ENCODE assay signal across 15 cellular contexts in the genomic region with DNA sequence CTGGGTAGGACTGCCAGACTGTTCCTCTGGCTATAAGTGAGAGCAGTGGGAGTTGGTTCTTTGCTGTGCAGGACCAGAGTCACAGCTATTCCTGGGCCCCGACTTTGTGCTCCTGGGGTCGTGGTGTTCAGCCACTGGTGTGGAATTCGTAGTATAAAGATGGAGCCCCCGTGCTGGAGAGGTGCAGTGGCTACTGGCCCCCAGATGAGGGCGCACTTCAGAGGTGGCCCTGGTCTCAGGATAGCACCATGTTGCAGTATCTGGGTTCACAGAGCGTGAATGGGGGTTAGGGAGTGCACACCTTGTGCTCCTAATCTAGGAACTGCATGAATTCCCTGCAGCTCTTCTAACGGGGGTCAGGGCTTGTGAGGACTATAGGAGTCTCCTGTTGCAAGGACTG. TPM values are rescaled to one million over a fixed set of nuclear protein-coding genes. Genes with fewer than 3 reads are reported as not detected.
A peak's percentile ranks its signal among the peaks of the same experiment; 100 is the strongest.
DNase-seq lines count a peak whose midpoint lies in the region; ATAC-seq and TF ChIP-seq lines count a peak whose summit lies in the region.
"Had no signal": no experiment of that assay in that cellular context is flagged by ENCODE, and none has a peak within 500 bp of the region (broad histone marks: within the 10 kb centered on the region; RNA-seq: fewer than 3 reads in every experiment).

No MANE protein-coding gene starts in this region.

- intact Hi-C loops in activated CD4-positive, alpha-beta T cell treated with anti-CD3 and anti-CD28 coated beads for 36 hours (cut with DNase I, micrococcal nuclease), result no loop called here
- intact Hi-C loops in activated CD4-positive, alpha-beta T cell treated with anti-CD3 and anti-CD28 coated beads, Interleukin-2, amount 10 ng/mL, durations not matched to agents 24 days and 14 days (cut with micrococcal nuclease), result no loop called here
- intact Hi-C loops in OCI-LY7 (cut with micrococcal nuclease; ENCODE audit: unreplicated experiment), result no loop called here

- H3K4me3 ChIP-seq in OCI-LY7 (ENCODE audit: low read depth, low read length, poor library complexity, severe bottlenecking), result no peak overlapping the region
- no peak overlapping the region for H3K4me3 ChIP-seq in endodermal cell (ENCODE audit: low read length)
- no peak overlapping the region for H3K4me3 ChIP-seq in retinal pigment epithelial cell (ENCODE audit: low read length)
- H3K4me3 ChIP-seq: heart right ventricle, upper lobe of left lung had no signal

- 92 to 95% methylated on average over 5 to 7 of the region's 7 CpGs for WGBS in endodermal cell (ENCODE audit: insufficient coverage in 1 of 2, insufficient read length in 1 of 2), 2 experiments

- H2AFZ ChIP-seq in OCI-LY7 (ENCODE audit: low read length), result no peak overlapping the region

- POLR2A ChIA-PET in activated CD4-positive, alpha-beta T cell treated with anti-CD3 and anti-CD28 coated beads for 36 hours (lab: Charles Lee), result no interaction called here
- POLR2A ChIA-PET in OCI-LY7 (lab: Charles Lee), result no interaction called here

- H3K9me2 ChIP-seq in OCI-LY7 (ENCODE audit: insufficient read depth, low read length), result no peaks in the 10 kb centered on the region

- H3K27ac ChIP-seq in OCI-LY7 (ENCODE audit: low read depth, low read length, poor library complexity, severe bottlenecking), result no peak overlapping the region
- H3K27ac ChIP-seq in endodermal cell (ENCODE audit: low read depth, low read length), result no peak overlapping the region
- H3K27ac ChIP-seq: heart right ventricle, upper lobe of left lung had no signal

- peaks cover 22% of the 10 kb centered on the region for H3K9me3 Mint-ChIP-seq in activated CD4-positive, alpha-beta T cell treated with anti-CD3 and anti-CD28 coated beads for 36 hours (ENCODE audit: low read depth)
- H3K9me3 Mint-ChIP-seq in activated CD4-positive, alpha-beta T cell treated with anti-CD3 and anti-CD28 coated beads, Interleukin-2, amount 10 ng/mL, durations not matched to agents 24 days and 14 days, result peaks cover 22% of the 10 kb centered on the region
- peaks cover 14% of the 10 kb centered on the region for H3K9me3 Mint-ChIP-seq in endodermal cell

- H3K36me3 ChIP-seq in OCI-LY7 (ENCODE audit: insufficient read depth, low read length), result no peaks in the 10 kb centered on the region
- no peaks in the 10 kb centered on the region for H3K36me3 ChIP-seq in endodermal cell (ENCODE audit: control insufficient read depth, insufficient read depth, low read length)
- H3K36me3 ChIP-seq: heart right ventricle, upper lobe of left lung had no signal

- BruUV-seq in OCI-LY7 (replicated peaks; lab: Mats Ljungman, UMichigan), result no TSS peak

- H3K9ac ChIP-seq in endodermal cell (ENCODE audit: extremely low read depth, low read length, poor library complexity, severe bottlenecking), result no peak overlapping the region

- H3K27me3 ChIP-seq in endodermal cell (ENCODE audit: control insufficient read depth, insufficient read depth, low read length, poor library complexity, severe bottlenecking), result no peaks in the 10 kb centered on the region
- H3K27me3 ChIP-seq: heart right ventricle, upper lobe of left lung had no signal

- H3K79me2 ChIP-seq in OCI-LY7 (ENCODE audit: insufficient read depth, low read depth, low read length), result no peaks in the 10 kb centered on the region

- no peaks in the 10 kb centered on the region for H3K4me1 Mint-ChIP-seq in activated CD4-positive, alpha-beta T cell treated with anti-CD3 and anti-CD28 coated beads for 36 hours
- no peaks in the 10 kb centered on the region for H3K4me1 Mint-ChIP-seq in activated CD4-positive, alpha-beta T cell treated with anti-CD3 and anti-CD28 coated beads, Interleukin-2, amount 10 ng/mL, durations not matched to agents 24 days and 14 days
- H3K4me1 Mint-ChIP-seq in endodermal cell, result no peaks in the 10 kb centered on the region

- no peaks in the 10 kb centered on the region for H3K4me1 ChIP-seq in OCI-LY7 (ENCODE audit: insufficient read depth, low read length, poor library complexity, severe bottlenecking)
- H3K4me1 ChIP-seq in endodermal cell (ENCODE audit: control insufficient read depth, insufficient read depth, low read length), result no peaks in the 10 kb centered on the region
- H3K4me1 ChIP-seq: upper lobe of left lung had no signal

- CTCF ChIA-PET in activated CD4-positive, alpha-beta T cell treated with anti-CD3 and anti-CD28 coated beads for 36 hours (lab: Charles Lee), result interaction anchor here (0.8 to 2.4 kb wide), 3 partner anchors 8 to 13 kb away, joined by 3 to 7 read pairs (median 3); no protein-coding TSS in a partner anchor
- CTCF ChIA-PET in OCI-LY7 (lab: Charles Lee; ENCODE audit: unreplicated experiment), result no interaction called here

- H3K9me3 ChIP-seq in OCI-LY7 (ENCODE audit: low read length) (peaks cover 18% of the 10 kb centered on the region), endodermal cell (ENCODE audit: control insufficient read depth, low read length) (peaks cover 9% of the 10 kb centered on the region)

- H3K36me3 Mint-ChIP-seq in activated CD4-positive, alpha-beta T cell treated with anti-CD3 and anti-CD28 coated beads for 36 hours (ENCODE audit: low read depth), result peaks cover 10% of the 10 kb centered on the region
- no peaks in the 10 kb centered on the region for H3K36me3 Mint-ChIP-seq in activated CD4-positive, alpha-beta T cell treated with anti-CD3 and anti-CD28 coated beads, Interleukin-2, amount 10 ng/mL, durations not matched to agents 24 days and 14 days (ENCODE audit: low read depth)
- H3K36me3 Mint-ChIP-seq in endodermal cell (ENCODE audit: low read depth), result peaks cover 2% of the 10 kb centered on the region

- DNase-seq in activated CD4-positive, alpha-beta T cell treated with anti-CD3 and anti-CD28 coated beads for 36 hours, result peak; percentile 28
- DNase-seq in activated CD4-positive, alpha-beta T cell treated with anti-CD3 and anti-CD28 coated beads, Interleukin-2, amount 10 ng/mL, durations not matched to agents 24 days and 14 days, result no peak
- no peak for DNase-seq in OCI-LY7 (ENCODE audit: low spot score)
- peak; percentile 84 for DNase-seq in endodermal cell
- no peak for DNase-seq in retinal pigment epithelial cell (ENCODE audit: low read depth)
- DNase-seq in DMS79 (lab: John Stamatoyannopoulos, UW), result no peak
- no peak for DNase-seq in DMS53 treated with DMSO at 0.1 percent for 48 hours (lab: John Stamatoyannopoulos, UW; ENCODE audit: unreplicated experiment)
- DNase-seq: activated T-cell treated with anti-CD3 and anti-CD28 coated beads, Interleukin-2, amount 50 U/mL, for 24 hours; effector CD8-positive, alpha-beta T cell; heart right ventricle; NCI-H1092; NCI-H446; SHP77; upper lobe of left lung had no signal

- H3K27me3 Mint-ChIP-seq in activated CD4-positive, alpha-beta T cell treated with anti-CD3 and anti-CD28 coated beads for 36 hours, result no peaks in the 10 kb centered on the region
- H3K27me3 Mint-ChIP-seq in activated CD4-positive, alpha-beta T cell treated with anti-CD3 and anti-CD28 coated beads, Interleukin-2, amount 10 ng/mL, durations not matched to agents 24 days and 14 days, result peaks cover 2% of the 10 kb centered on the region
- H3K27me3 Mint-ChIP-seq in endodermal cell (ENCODE audit: insufficient read depth), result no peaks in the 10 kb centered on the region
- H3K27me3 Mint-ChIP-seq: activated T-cell treated with anti-CD3 and anti-CD28 coated beads, Interleukin-2, amount 50 U/mL, for 24 hours had no signal

- H3K27ac Mint-ChIP-seq in activated CD4-positive, alpha-beta T cell treated with anti-CD3 and anti-CD28 coated beads for 36 hours, result no peak overlapping the region
- no peak overlapping the region for H3K27ac Mint-ChIP-seq in activated CD4-positive, alpha-beta T cell treated with anti-CD3 and anti-CD28 coated beads, Interleukin-2, amount 10 ng/mL, durations not matched to agents 24 days and 14 days
- H3K27ac Mint-ChIP-seq in endodermal cell, result no peak overlapping the region
- H3K27ac Mint-ChIP-seq: activated T-cell treated with anti-CD3 and anti-CD28 coated beads, Interleukin-2, amount 50 U/mL, for 24 hours had no signal

- ATAC-seq in activated CD4-positive, alpha-beta T cell treated with anti-CD3 and anti-CD28 coated beads for 36 hours, result no peak
- ATAC-seq in HG02623 (IDR thresholded peaks at IDR 0.05; ENCODE audit: unreplicated experiment), result no peak
- ATAC-seq: heart right ventricle had no signal

- H4K20me1 ChIP-seq in OCI-LY7 (ENCODE audit: insufficient read depth, low read length), result no peaks in the 10 kb centered on the region

- TF ChIP-seq CTCF in OCI-LY7 (conservative IDR thresholded peaks at IDR 0.05; ENCODE audit: low read length), result peak; percentile 60
- peak; percentile 73 for TF ChIP-seq CTCF in endodermal cell (conservative IDR thresholded peaks at IDR 0.05)
- TF ChIP-seq CTCF in retinal pigment epithelial cell (conservative IDR thresholded peaks at IDR 0.05; ENCODE audit: low read depth, low read length), result peak; percentile 45

- H3K4me2 ChIP-seq in OCI-LY7 (ENCODE audit: low read length), result no peak overlapping the region

- no peak overlapping the region for H3K4me3 Mint-ChIP-seq in activated CD4-positive, alpha-beta T cell treated with anti-CD3 and anti-CD28 coated beads for 36 hours
- H3K4me3 Mint-ChIP-seq in activated CD4-positive, alpha-beta T cell treated with anti-CD3 and anti-CD28 coated beads, Interleukin-2, amount 10 ng/mL, durations not matched to agents 24 days and 14 days, result no peak overlapping the region
- no peak overlapping the region for H3K4me3 Mint-ChIP-seq in endodermal cell
- H3K4me3 Mint-ChIP-seq: activated T-cell treated with anti-CD3 and anti-CD28 coated beads, Interleukin-2, amount 50 U/mL, for 24 hours had no signal

RNA-seq across cellular contexts. Expression of gene TANC2, which starts 21.1 kb away (rescaled TPM):
- total RNA-seq in activated CD4-positive, alpha-beta T cell treated with anti-CD3 and anti-CD28 coated beads for 36 hours, result 1 to 10 TPM; 5.0 to 6.6 TPM
- 0.58 and 0.92 TPM in 2 replicates for total RNA-seq in activated CD4-positive, alpha-beta T cell treated with anti-CD3 and anti-CD28 coated beads, Interleukin-2, amount 10 ng/mL, durations not matched to agents 24 days and 14 days
- 3.5 and 14.5 TPM in 2 replicates for total RNA-seq in OCI-LY7 (2014; rRNA removed; shearing (Covaris generic))
- total RNA-seq in OCI-LY7 (2022), result 9.6 and 11.7 TPM in 2 replicates
- total RNA-seq in endodermal cell, result 10 to 100 TPM; 16.7 to 22.9 TPM
- 12.7 TPM for polyA plus RNA-seq in endodermal cell (2013, experiment 1 of 2)
- 14.0 TPM for polyA plus RNA-seq in endodermal cell (2013, experiment 2 of 2)

Comparison
In these comparisons a context has a peak if more than half of its experiments do, and no peak if none do; other contexts are left out.
1. DNase-seq: peak in activated CD4-positive, alpha-beta T cell treated with anti-CD3 and anti-CD28 coated beads for 36 hours (single experiment) and endodermal cell (single experiment); none in activated CD4-positive, alpha-beta T cell treated with anti-CD3 and anti-CD28 coated beads, Interleukin-2, amount 10 ng/mL, durations not matched to agents 24 days and 14 days (single experiment), OCI-LY7 (single experiment), retinal pigment epithelial cell (single experiment), DMS79 (single experiment) and DMS53 treated with DMSO at 0.1 percent for 48 hours (single experiment).
2. Peak in every context shown above with its lines, with median percentiles within 50 percentile points of each other: CTCF ChIP-seq.